In genomic region chr4:65265526-65265925, GRCh38 we compare ENCODE assay signal across 8 cellular contexts.
"Had no signal": no experiment of that assay in that cellular context is flagged by ENCODE, and none has a peak within 500 bp of the region (broad histone marks: within the 10 kb centered on the region; RNA-seq: fewer than 3 reads in every experiment).

No MANE protein-coding gene starts in this region.

- H3K4me3 ChIP-seq: GM12878 had no signal

- ATAC-seq: GM12878 had no signal

- FAIRE-seq: G401.6, GM12891, GM12892, GM18507, GM19239 had no signal

- DNase-seq: GDM1, GF-D8 had no signal
